Comparison of ENCODE assay signal across 1 cellular context in genomic region chr2:230505162-230505561, GRCh38.
TF ChIP-seq lines count a peak whose summit lies in the region.

No MANE protein-coding gene starts in this region.

TF ChIP-seq in HepG2, 621 proteins besides CTCF, POLR2A, EP300 and RAD21 (continued from another document):
- TF ChIP-seq ZNF816 (CRISPR knock-in tag; IDR thresholded peaks at IDR 0.05; ENCODE audit: borderline replicate concordance): no peak
- TF ChIP-seq ZFP41 (CRISPR knock-in tag; IDR thresholded peaks at IDR 0.05; ENCODE audit: borderline replicate concordance): no peak
- TF ChIP-seq JUN (CRISPR knock-in tag; IDR thresholded peaks at IDR 0.05): no peak
- no peak for TF ChIP-seq ZSCAN25 (CRISPR knock-in tag; IDR thresholded peaks at IDR 0.05)
- TF ChIP-seq ZNF740 (CRISPR knock-in tag; IDR thresholded peaks at IDR 0.05): no peak
